Comparison of ENCODE assay signal across 18 cellular contexts in genomic region chr3:126916546-126916945, GRCh38.
"Had no signal": no experiment of that assay in that cellular context is flagged by ENCODE, and none has a peak within 500 bp of the region (broad histone marks: within the 10 kb centered on the region; RNA-seq: fewer than 3 reads in every experiment).

No MANE protein-coding gene starts in this region.

- DNase-seq: activated CD4-positive, alpha-beta T cell treated with anti-CD3 and anti-CD28 coated beads, Interleukin-2, amount 10 ng/mL, durations not matched to agents 7 days and 5 days; activated CD4-positive, CD25-positive, alpha-beta regulatory T cell; activated CD8-positive, alpha-beta memory T cell treated with anti-CD3 and anti-CD28 coated beads, Interleukin-2, amount 50 U/mL, for 48 hours; activated CD8-positive, alpha-beta T cell treated with anti-CD3 and anti-CD28 coated beads, Interleukin-2, amount 10 ng/mL, durations not matched to agents 7 days and 5 days; activated gamma-delta T cell; activated naive CD4-positive, alpha-beta T cell treated with anti-CD3 and anti-CD28 coated beads for 36 hours; activated T-cell treated with anti-CD3 and anti-CD28 coated beads, Interleukin-2, amount 50 U/mL, for 4 hours; brain microvascular endothelial cell; NCI-H1105 treated with DMSO at 0.1 percent for 48 hours; NCI-H1436 treated with DMSO at 0.1 percent for 48 hours; NCI-H187; NCI-H2081; PC-3; SIG-M5; T-cell had no signal

- H3K27ac Mint-ChIP-seq: activated CD4-positive, alpha-beta T cell treated with anti-CD3 and anti-CD28 coated beads, Interleukin-2, amount 10 ng/mL, durations not matched to agents 7 days and 5 days; activated CD8-positive, alpha-beta T cell treated with anti-CD3 and anti-CD28 coated beads, Interleukin-2, amount 10 ng/mL, durations not matched to agents 7 days and 5 days; activated naive CD4-positive, alpha-beta T cell treated with anti-CD3 and anti-CD28 coated beads for 36 hours; activated naive CD8-positive, alpha-beta T cell; T-cell had no signal

- H3K27me3 ChIP-seq: brain microvascular endothelial cell, cardiac muscle cell had no signal

- H3K4me3 ChIP-seq: cardiac muscle cell had no signal

- H3K36me3 ChIP-seq: brain microvascular endothelial cell, cardiac muscle cell had no signal

- H3K27me3 Mint-ChIP-seq: activated CD4-positive, alpha-beta T cell treated with anti-CD3 and anti-CD28 coated beads, Interleukin-2, amount 10 ng/mL, durations not matched to agents 7 days and 5 days; activated naive CD8-positive, alpha-beta T cell had no signal

- ATAC-seq: activated CD8-positive, alpha-beta T cell treated with anti-CD3 and anti-CD28 coated beads, Interleukin-2, amount 10 ng/mL, durations not matched to agents 7 days and 5 days; activated T-cell treated with anti-CD3 and anti-CD28 coated beads, Interleukin-2, amount 50 U/mL, for 4 hours; PC-3; T-cell had no signal

- H3K4me3 Mint-ChIP-seq: activated CD4-positive, alpha-beta T cell treated with anti-CD3 and anti-CD28 coated beads, Interleukin-2, amount 10 ng/mL, durations not matched to agents 7 days and 5 days; activated CD8-positive, alpha-beta T cell treated with anti-CD3 and anti-CD28 coated beads, Interleukin-2, amount 10 ng/mL, durations not matched to agents 7 days and 5 days; activated naive CD4-positive, alpha-beta T cell treated with anti-CD3 and anti-CD28 coated beads for 36 hours; activated naive CD8-positive, alpha-beta T cell; activated T-cell treated with anti-CD3 and anti-CD28 coated beads, Interleukin-2, amount 50 U/mL, for 4 hours; T-cell had no signal

- H3K9me3 Mint-ChIP-seq: activated naive CD4-positive, alpha-beta T cell treated with anti-CD3 and anti-CD28 coated beads for 36 hours had no signal

- H3K27ac ChIP-seq: brain microvascular endothelial cell, cardiac muscle cell, VCaP had no signal
